1 cellular context compared by ENCODE assay signal in genomic region chr3:101573449-101574387, GRCh38.
TF ChIP-seq lines count a peak whose summit lies in the region.

Gene PCNP, plus strand, starts transcription at chr3:101574180. Its CDS starts 36 bp downstream, at chr3:101574216.

TF ChIP-seq in GM12878, 131 proteins besides CTCF, POLR2A, EP300 and RAD21 (continued from another document and continues in another):
- TF ChIP-seq ZBTB4 (CRISPR knock-in tag; IDR thresholded peaks at IDR 0.05), result peak; percentile 17; the same call in 1 of the 2 replicates
- no peak for TF ChIP-seq ZSCAN29 (IDR thresholded peaks at IDR 0.05)
- TF ChIP-seq SUPT20H (IDR thresholded peaks at IDR 0.05; ENCODE audit: borderline replicate concordance, control insufficient read depth, low read depth, low read length), result no peak
- TF ChIP-seq CUX1 (IDR thresholded peaks at IDR 0.05; ENCODE audit: insufficient replicate concordance, low read depth, low read length), result no peak
- TF ChIP-seq JUNB (IDR thresholded peaks at IDR 0.05), result no peak; the same call in 1 of the 2 replicates
- no peak for TF ChIP-seq REST (IDR thresholded peaks at IDR 0.05; ENCODE audit: low read depth, low read length)
- TF ChIP-seq USF2 (IDR thresholded peaks at IDR 0.05; ENCODE audit: borderline replicate concordance, low read depth, low read length), result no peak
- TF ChIP-seq EED (IDR thresholded peaks at IDR 0.05; ENCODE audit: low read depth), result no peak
- no peak for TF ChIP-seq YBX1 (IDR thresholded peaks at IDR 0.05)
- peak; percentile 98 for TF ChIP-seq MXI1 (IDR thresholded peaks at IDR 0.05; ENCODE audit: low read depth, low read length)
- TF ChIP-seq MTA3 (IDR thresholded peaks at IDR 0.05; ENCODE audit: borderline replicate concordance, low read length), result no peak; the same call in 1 of the 2 replicates
- peak; percentile 32; the same call in 1 of the 2 replicates for TF ChIP-seq MTA2 (IDR thresholded peaks at IDR 0.05; ENCODE audit: low read depth)
- peak; percentile 98 for TF ChIP-seq GABPA (IDR thresholded peaks at IDR 0.05; ENCODE audit: low read depth)
- peak; percentile 71 for TF ChIP-seq ELK1 (IDR thresholded peaks at IDR 0.05; ENCODE audit: low read depth, low read length)
- TF ChIP-seq ZNF384 (IDR thresholded peaks at IDR 0.05; ENCODE audit: borderline replicate concordance, low read depth, low read length), result no peak
- TF ChIP-seq ASH2L (IDR thresholded peaks at IDR 0.05; ENCODE audit: borderline replicate concordance, low read depth), result peak; percentile 39; the same call in 1 of the 2 replicates
- peak; percentile 51 for TF ChIP-seq SIX5 (IDR thresholded peaks at IDR 0.05; ENCODE audit: low read depth, low read length, severe bottlenecking)
- TF ChIP-seq HDAC2 (IDR thresholded peaks at IDR 0.05), result no peak
- peak; percentile 54 for TF ChIP-seq E4F1 (IDR thresholded peaks at IDR 0.05; ENCODE audit: borderline replicate concordance, partially characterized antibody)
- no peak; the same call in 1 of the 2 replicates for TF ChIP-seq RAD51 (IDR thresholded peaks at IDR 0.05)
- no peak for TF ChIP-seq NFXL1 (IDR thresholded peaks at IDR 0.05; ENCODE audit: borderline replicate concordance)
- no peak for TF ChIP-seq STAT3 (IDR thresholded peaks at IDR 0.05; ENCODE audit: low read depth, low read length)
- TF ChIP-seq BACH1 (IDR thresholded peaks at IDR 0.05; ENCODE audit: borderline replicate concordance), result no peak
- 0 out of 2 replicates have a peak, but pooled peaks have one; percentile 55 for TF ChIP-seq STAT1 (conservative IDR thresholded peaks at IDR 0.05)
- TF ChIP-seq PRDM15 (CRISPR knock-in tag; IDR thresholded peaks at IDR 0.05), result no peak
- 0 out of 2 replicates have a peak, but pooled peaks have one; percentile 3 for TF ChIP-seq ATF3 (IDR thresholded peaks at IDR 0.05; ENCODE audit: borderline replicate concordance, extremely low read depth, low read depth, low read length)
- TF ChIP-seq ETV6 (conservative IDR thresholded peaks at IDR 0.05 in 1 of 2, IDR thresholded peaks at IDR 0.05 in 1 of 2; ENCODE audit: borderline replicate concordance in 1 of 2, low read depth in 1 of 2), result peak in 1 of 2 experiments; percentile 96; a peak in 2 of 4 replicates
- peak; percentile 24; the same call in 1 of the 2 replicates for TF ChIP-seq HDGF (IDR thresholded peaks at IDR 0.05)
- peak; percentile 75 for TF ChIP-seq ATF2 (IDR thresholded peaks at IDR 0.05; ENCODE audit: low read length)
- TF ChIP-seq CHD1 (IDR thresholded peaks at IDR 0.05; ENCODE audit: low read depth, low read length), result no peak
